Comparison of ENCODE assay signal across 9 cellular contexts in genomic region chr20:1509237-1509636, GRCh38. TPM values are rescaled to one million over a fixed set of nuclear protein-coding genes. Genes with fewer than 3 reads are reported as not detected.
DNase-seq lines count a peak whose midpoint lies in the region; ATAC-seq and TF ChIP-seq lines count a peak whose summit lies in the region.
"Had no signal": no experiment of that assay in that cellular context is flagged by ENCODE, and none has a peak within 500 bp of the region (broad histone marks: within the 10 kb centered on the region; RNA-seq: fewer than 3 reads in every experiment).

No MANE protein-coding gene starts in this region.

- no peak for ATAC-seq in HG03139 (IDR thresholded peaks at IDR 0.05; ENCODE audit: unreplicated experiment)
- ATAC-seq in sciatic nerve, result no peak

- H3K4me3 Mint-ChIP-seq in activated CD4-positive, alpha-beta T cell treated with anti-CD3 and anti-CD28 coated beads, Interleukin-2, amount 10 ng/mL, durations not matched to agents 24 days and 14 days, result no peak overlapping the region

- intact Hi-C loops in activated CD4-positive, alpha-beta T cell treated with anti-CD3 and anti-CD28 coated beads, Interleukin-2, amount 10 ng/mL, durations not matched to agents 24 days and 14 days (cut with micrococcal nuclease), result loop anchor here (1.0 kb wide), 1 partner anchor 225 kb away; no protein-coding TSS in a partner anchor
- intact Hi-C loops in sciatic nerve (cut with DNase I), result no loop called here

- no peaks in the 10 kb centered on the region for H3K9me3 ChIP-seq in DOHH2 (ENCODE audit: control insufficient read depth, insufficient read depth, low read length)
- no peaks in the 10 kb centered on the region for H3K9me3 ChIP-seq in Karpas-422 (ENCODE audit: low read length)
- H3K9me3 ChIP-seq: upper lobe of left lung had no signal

- H3K27ac Mint-ChIP-seq in activated CD4-positive, alpha-beta T cell treated with anti-CD3 and anti-CD28 coated beads, Interleukin-2, amount 10 ng/mL, durations not matched to agents 24 days and 14 days, result no peak overlapping the region

- H3K36me3 ChIP-seq in DOHH2 (ENCODE audit: control insufficient read depth, low read length) (no peaks in the 10 kb centered on the region), Karpas-422 (ENCODE audit: insufficient read depth, low read length) (no peaks in the 10 kb centered on the region)
- H3K36me3 ChIP-seq: upper lobe of left lung had no signal

- H3K4me3 ChIP-seq in DOHH2 (ENCODE audit: low read length) (no peak overlapping the region), Karpas-422 (ENCODE audit: low read length) (no peak overlapping the region)
- H3K4me3 ChIP-seq: upper lobe of left lung had no signal

- H3K4me2 ChIP-seq in DOHH2 (ENCODE audit: low read length), result no peak overlapping the region
- no peak overlapping the region for H3K4me2 ChIP-seq in Karpas-422 (ENCODE audit: low read depth, low read length, poor library complexity, severe bottlenecking)

- H3K9me2 ChIP-seq in DOHH2 (replicated peaks; ENCODE audit: control insufficient read depth, low read length) (no peaks in the 10 kb centered on the region), Karpas-422 (replicated peaks; ENCODE audit: insufficient read depth, low read length) (no peaks in the 10 kb centered on the region)

- H3K4me1 Mint-ChIP-seq in activated CD4-positive, alpha-beta T cell treated with anti-CD3 and anti-CD28 coated beads, Interleukin-2, amount 10 ng/mL, durations not matched to agents 24 days and 14 days, result no peaks in the 10 kb centered on the region

- no peaks in the 10 kb centered on the region for H3K79me2 ChIP-seq in DOHH2 (ENCODE audit: control insufficient read depth, low read length)
- H3K79me2 ChIP-seq in Karpas-422 (ENCODE audit: low read length), result no peaks in the 10 kb centered on the region

- H3F3A ChIP-seq in DOHH2 (ENCODE audit: control insufficient read depth, insufficient read depth), result no peaks in the 10 kb centered on the region

- H3K9ac ChIP-seq in Karpas-422 (ENCODE audit: low read length), result no peak overlapping the region

- H3K27me3 ChIP-seq in DOHH2 (ENCODE audit: control insufficient read depth, low read length) (peaks cover 12% of the 10 kb centered on the region), Karpas-422 (ENCODE audit: low read length) (no peaks in the 10 kb centered on the region)
- H3K27me3 ChIP-seq: upper lobe of left lung had no signal

- H3K36me3 Mint-ChIP-seq in activated CD4-positive, alpha-beta T cell treated with anti-CD3 and anti-CD28 coated beads, Interleukin-2, amount 10 ng/mL, durations not matched to agents 24 days and 14 days (ENCODE audit: low read depth), result no peaks in the 10 kb centered on the region

- H3K9me3 Mint-ChIP-seq in activated CD4-positive, alpha-beta T cell treated with anti-CD3 and anti-CD28 coated beads, Interleukin-2, amount 10 ng/mL, durations not matched to agents 24 days and 14 days, result peaks cover 9% of the 10 kb centered on the region

- peaks cover 46% of the 10 kb centered on the region for H3K27me3 Mint-ChIP-seq in activated CD4-positive, alpha-beta T cell treated with anti-CD3 and anti-CD28 coated beads, Interleukin-2, amount 10 ng/mL, durations not matched to agents 24 days and 14 days

- no peak overlapping the region for H2AFZ ChIP-seq in Karpas-422 (ENCODE audit: low read length)

- H3K27ac ChIP-seq in DOHH2 (ENCODE audit: low read depth, low read length) (no peak overlapping the region), Karpas-422 (ENCODE audit: low read length) (no peak overlapping the region)
- H3K27ac ChIP-seq: upper lobe of left lung had no signal

- H3K4me1 ChIP-seq in DOHH2 (ENCODE audit: control insufficient read depth, low read length) (no peaks in the 10 kb centered on the region), Karpas-422 (ENCODE audit: low read length) (no peaks in the 10 kb centered on the region)
- H3K4me1 ChIP-seq: upper lobe of left lung had no signal

- H4K20me1 ChIP-seq in DOHH2 (ENCODE audit: control insufficient read depth, insufficient read depth, low read depth, low read length) (no peaks in the 10 kb centered on the region), Karpas-422 (ENCODE audit: insufficient read depth, low read depth, low read length) (no peaks in the 10 kb centered on the region)

- TF ChIP-seq CTCF in DOHH2 (IDR thresholded peaks at IDR 0.05; ENCODE audit: low read depth, low read length, poor library complexity, severe bottlenecking), result peak; percentile 59

- DNase-seq in Karpas-422, result peak; percentile 54
- DNase-seq in activated CD4-positive, alpha-beta T cell treated with anti-CD3 and anti-CD28 coated beads, Interleukin-2, amount 10 ng/mL, durations not matched to agents 24 days and 14 days, result peak; percentile 78
- peak; percentile 16 for DNase-seq in iPS-NIHi11 (ENCODE audit: low spot score)
- no peak for DNase-seq in NCI-H2029 (lab: John Stamatoyannopoulos, UW)
- no peak for DNase-seq in sciatic nerve (ENCODE audit: low spot score)
- no peak for DNase-seq in activated effector memory CD4-positive, alpha-beta T cell treated with anti-CD3 and anti-CD28 coated beads, Interleukin-2, amount 50 U/mL, for 16 hours
- DNase-seq: upper lobe of left lung had no signal

RNA-seq across cellular contexts. Expression of gene SIRPB2, which starts 18.0 kb away (rescaled TPM):
- not detected in 2 replicates for total RNA-seq in Karpas-422 (2014; rRNA removed; shearing (Covaris generic); ENCODE audit: low replicate concordance)
- not detected in 2 replicates for total RNA-seq in activated CD4-positive, alpha-beta T cell treated with anti-CD3 and anti-CD28 coated beads, Interleukin-2, amount 10 ng/mL, durations not matched to agents 24 days and 14 days
- total RNA-seq in sciatic nerve, result 8.2 TPM

RNA-seq across cellular contexts. Expression of gene NSFL1C, which starts 42.6 kb away (rescaled TPM):
- total RNA-seq in Karpas-422 (2014; rRNA removed; shearing (Covaris generic); ENCODE audit: low replicate concordance), result 19.4 and 20.9 TPM in 2 replicates
- total RNA-seq in activated CD4-positive, alpha-beta T cell treated with anti-CD3 and anti-CD28 coated beads, Interleukin-2, amount 10 ng/mL, durations not matched to agents 24 days and 14 days, result 101 and 109 TPM in 2 replicates
- total RNA-seq in sciatic nerve, result 77.9 TPM

RNA-seq across cellular contexts. Expression of gene SIRPD, which starts 48.3 kb away (rescaled TPM):
- not detected in 2 replicates for total RNA-seq in Karpas-422 (2014; rRNA removed; shearing (Covaris generic); ENCODE audit: low replicate concordance)
- total RNA-seq in activated CD4-positive, alpha-beta T cell treated with anti-CD3 and anti-CD28 coated beads, Interleukin-2, amount 10 ng/mL, durations not matched to agents 24 days and 14 days, result not detected in 2 replicates
- not detected for total RNA-seq in sciatic nerve

Comparison
In these comparisons a context has a peak if more than half of its experiments do, and no peak if none do; other contexts are left out.
1. DNase-seq: peak in Karpas-422 (single experiment), activated CD4-positive, alpha-beta T cell treated with anti-CD3 and anti-CD28 coated beads, Interleukin-2, amount 10 ng/mL, durations not matched to agents 24 days and 14 days (single experiment) and iPS-NIHi11 (single experiment); none in NCI-H2029 (single experiment), sciatic nerve (single experiment) and activated effector memory CD4-positive, alpha-beta T cell treated with anti-CD3 and anti-CD28 coated beads, Interleukin-2, amount 50 U/mL, for 16 hours (single experiment).